Comparison of ENCODE assay signal across 11 cellular contexts in genomic region chr10:72085864-72086465, GRCh38. TPM values are rescaled to one million over a fixed set of nuclear protein-coding genes. Genes with fewer than 3 reads are reported as not detected.
DNase-seq lines count a peak whose midpoint lies in the region; ATAC-seq and TF ChIP-seq lines count a peak whose summit lies in the region.
"Had no signal": no experiment of that assay in that cellular context is flagged by ENCODE, and none has a peak within 500 bp of the region (broad histone marks: within the 10 kb centered on the region; RNA-seq: fewer than 3 reads in every experiment).

No MANE protein-coding gene starts in this region.

- H3K36me3 Mint-ChIP-seq in activated naive CD4-positive, alpha-beta T cell treated with anti-CD3 and anti-CD28 coated beads, Interleukin-2, amount 10 ng/mL, durations not matched to agents 7 days and 5 days = peaks cover 56% of the 10 kb centered on the region
- peaks cover 3 to 6% (median 4%) of the 10 kb centered on the region in 3 donors for H3K36me3 Mint-ChIP-seq in immature natural killer cell

- CTCF ChIA-PET in activated naive CD4-positive, alpha-beta T cell treated with anti-CD3 and anti-CD28 coated beads, Interleukin-2, amount 10 ng/mL, durations not matched to agents 7 days and 5 days (lab: Charles Lee) = interaction anchor here (1.2 kb wide), 1 partner anchor 23 kb away, joined by 3 read pairs; no protein-coding TSS in a partner anchor

- H3K27ac Mint-ChIP-seq in activated naive CD4-positive, alpha-beta T cell treated with anti-CD3 and anti-CD28 coated beads, Interleukin-2, amount 10 ng/mL, durations not matched to agents 7 days and 5 days = peak overlapping the region; percentile 91
- peak overlapping the region; percentile 91 to 96 (median 94) for H3K27ac Mint-ChIP-seq in immature natural killer cell

- H3K27me3 Mint-ChIP-seq in activated naive CD4-positive, alpha-beta T cell treated with anti-CD3 and anti-CD28 coated beads, Interleukin-2, amount 10 ng/mL, durations not matched to agents 7 days and 5 days = no peaks in the 10 kb centered on the region
- H3K27me3 Mint-ChIP-seq in immature natural killer cell (ENCODE audit: low read depth in 3 of 3) = peaks cover 20 to 34% (median 33%) of the 10 kb centered on the region in 3 donors

- no peak for DNase-seq in activated naive CD4-positive, alpha-beta T cell treated with anti-CD3 and anti-CD28 coated beads, Interleukin-2, amount 10 ng/mL, durations not matched to agents 7 days and 5 days
- no peak for DNase-seq in activated naive CD4-positive, alpha-beta T cell treated with Interleukin-2 at 50 U/mL for 16 hours
- DNase-seq in WERI-Rb-1 (no peak), immature natural killer cell (no peak), substantia nigra (lab: John Stamatoyannopoulos, UW) (no peak), foreskin melanocyte (no peak)
- DNase-seq: activated CD4-positive, CD25-positive, alpha-beta regulatory T cell treated with anti-CD3 and anti-CD28 coated beads, Interleukin-2, amount 50 U/mL, for 72 hours; NCI-H1048; small intestine had no signal

- H3K4me3 Mint-ChIP-seq in activated naive CD4-positive, alpha-beta T cell treated with anti-CD3 and anti-CD28 coated beads, Interleukin-2, amount 10 ng/mL, durations not matched to agents 7 days and 5 days = peak overlapping the region; percentile 98
- H3K4me3 Mint-ChIP-seq in immature natural killer cell = peak overlapping the region; percentile 84 to 98 (median 90)

- TF ChIP-seq CTCF in WERI-Rb-1 (IDR thresholded peaks at IDR 0.05; ENCODE audit: low read depth, low read length) = no peak

- peaks cover 71% of the 10 kb centered on the region for H3K4me1 Mint-ChIP-seq in activated naive CD4-positive, alpha-beta T cell treated with anti-CD3 and anti-CD28 coated beads, Interleukin-2, amount 10 ng/mL, durations not matched to agents 7 days and 5 days
- H3K4me1 Mint-ChIP-seq in immature natural killer cell = peaks cover 73 to 74% of the 10 kb centered on the region in 2 donors

- no peak for ATAC-seq in GM19035 (IDR thresholded peaks at IDR 0.05; ENCODE audit: unreplicated experiment)
- ATAC-seq in GM18861 (IDR thresholded peaks at IDR 0.05; ENCODE audit: unreplicated experiment) = no peak

- peak overlapping the region; percentile 14; the same call in 1 of the 2 replicates for H3K27ac ChIP-seq in WERI-Rb-1
- peak overlapping the region; percentile 21 for H3K27ac ChIP-seq in substantia nigra (ENCODE audit: low read depth, low read length, poor library complexity, severe bottlenecking)

- H3K4me3 ChIP-seq in WERI-Rb-1 (ENCODE audit: low read depth, low read length) = no peak overlapping the region

- H3K9me3 ChIP-seq in WERI-Rb-1 (ENCODE audit: severe bottlenecking) = no peaks in the 10 kb centered on the region

- H3K9me3 Mint-ChIP-seq in activated naive CD4-positive, alpha-beta T cell treated with anti-CD3 and anti-CD28 coated beads, Interleukin-2, amount 10 ng/mL, durations not matched to agents 7 days and 5 days = no peaks in the 10 kb centered on the region
- H3K9me3 Mint-ChIP-seq in immature natural killer cell = no peaks in the 10 kb centered on the region

- no peaks in the 10 kb centered on the region for H3K27me3 ChIP-seq in WERI-Rb-1 (ENCODE audit: insufficient read depth, low read depth, severe bottlenecking)

- no peaks in the 10 kb centered on the region for H3K36me3 ChIP-seq in WERI-Rb-1

RNA-seq across cellular contexts. Expression of gene SPOCK2, which starts 2.4 kb away (rescaled TPM):
- polyA plus RNA-seq in immature natural killer cell = 10 to 100 TPM; 58.8 to 86.0 (median 69.0) TPM
